In genomic region chr3:164781755-164782154, GRCh38 we compare ENCODE assay signal across 1 cellular context.
TF ChIP-seq lines count a peak whose summit lies in the region.

No MANE protein-coding gene starts in this region.

TF ChIP-seq in A549, 52 proteins besides CTCF, POLR2A, EP300 and RAD21 (continued from another document):
- TF ChIP-seq KDM5A (IDR thresholded peaks at IDR 0.05) (no peak), ATOH8 (CRISPR knock-in tag; IDR thresholded peaks at IDR 0.05; ENCODE audit: low read depth) (no peak), ZSCAN20 (CRISPR knock-in tag; IDR thresholded peaks at IDR 0.05) (no peak)
